ENCODE assay signal across 1 cellular context in the genomic region with DNA sequence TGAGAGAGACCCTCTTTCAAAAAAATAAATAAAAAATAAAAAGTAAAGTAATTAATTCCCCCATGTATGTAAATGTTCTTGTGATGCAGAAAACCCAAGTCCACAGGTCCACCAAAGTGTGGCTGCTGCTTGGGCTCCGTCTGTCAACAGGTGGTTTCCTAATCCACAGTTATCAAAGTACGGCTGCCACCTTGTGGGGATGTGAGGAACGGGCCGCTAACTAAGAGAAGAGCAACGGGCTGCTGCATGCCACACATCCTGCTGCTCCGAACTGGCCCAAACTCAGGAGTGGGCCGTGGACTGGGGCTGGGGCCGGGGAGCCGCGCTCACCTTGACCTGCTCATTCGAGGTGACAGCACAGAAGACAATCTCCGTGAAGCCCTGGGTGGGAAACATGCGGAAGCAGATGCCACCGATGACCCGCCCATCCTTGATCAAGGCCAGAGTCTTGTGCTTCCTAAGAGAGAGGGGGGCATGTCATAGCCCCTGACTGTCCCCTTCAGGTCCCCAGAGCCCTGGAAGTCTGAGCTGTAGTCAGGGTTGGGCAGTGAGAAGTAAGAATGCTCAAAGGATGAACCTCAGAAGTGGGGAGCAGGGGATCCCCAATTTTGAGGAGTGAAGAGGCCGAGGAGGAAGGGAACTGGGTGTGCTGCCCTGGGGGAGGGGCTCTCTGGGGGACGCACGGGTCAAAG.
TF ChIP-seq lines count a peak whose summit lies in the region.

No MANE protein-coding gene starts in this region.

TF ChIP-seq in HepG2, 621 proteins besides CTCF, POLR2A, EP300 and RAD21 (continued from another document and continues in another):
- TF ChIP-seq CEBPG (CRISPR knock-in tag; IDR thresholded peaks at IDR 0.05): peak; percentile 75
- no peak for TF ChIP-seq SMARCC2 (IDR thresholded peaks at IDR 0.05)
- no peak for TF ChIP-seq ZBTB34 (CRISPR knock-in tag; IDR thresholded peaks at IDR 0.05)
- no peak for TF ChIP-seq CENPBD1 (CRISPR knock-in tag; IDR thresholded peaks at IDR 0.05; ENCODE audit: borderline replicate concordance, low read depth)
- peak; percentile 37 for TF ChIP-seq ZNF687 (CRISPR knock-in tag; IDR thresholded peaks at IDR 0.05)
- TF ChIP-seq, protein P1, sequence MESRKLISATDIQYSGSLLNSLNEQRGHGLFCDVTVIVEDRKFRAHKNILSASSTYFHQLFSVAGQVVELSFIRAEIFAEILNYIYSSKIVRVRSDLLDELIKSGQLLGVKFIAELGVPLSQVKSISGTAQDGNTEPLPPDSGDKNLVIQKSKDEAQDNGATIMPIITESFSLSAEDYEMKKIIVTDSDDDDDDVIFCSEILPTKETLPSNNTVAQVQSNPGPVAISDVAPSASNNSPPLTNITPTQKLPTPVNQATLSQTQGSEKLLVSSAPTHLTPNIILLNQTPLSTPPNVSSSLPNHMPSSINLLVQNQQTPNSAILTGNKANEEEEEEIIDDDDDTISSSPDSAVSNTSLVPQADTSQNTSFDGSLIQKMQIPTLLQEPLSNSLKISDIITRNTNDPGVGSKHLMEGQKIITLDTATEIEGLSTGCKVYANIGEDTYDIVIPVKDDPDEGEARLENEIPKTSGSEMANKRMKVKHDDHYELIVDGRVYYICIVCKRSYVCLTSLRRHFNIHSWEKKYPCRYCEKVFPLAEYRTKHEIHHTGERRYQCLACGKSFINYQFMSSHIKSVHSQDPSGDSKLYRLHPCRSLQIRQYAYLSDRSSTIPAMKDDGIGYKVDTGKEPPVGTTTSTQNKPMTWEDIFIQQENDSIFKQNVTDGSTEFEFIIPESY (CRISPR knock-in tag; IDR thresholded peaks at IDR 0.05): peak; percentile 66; the same call in 1 of the 2 replicates
- TF ChIP-seq BORCS8-MEF2B (CRISPR knock-in tag; IDR thresholded peaks at IDR 0.05): 0 out of 2 replicates have a peak, but pooled peaks have one; percentile 29
- no peak for TF ChIP-seq ZNF674 (CRISPR knock-in tag; IDR thresholded peaks at IDR 0.05; ENCODE audit: low read depth)
- TF ChIP-seq SALL1 (CRISPR knock-in tag; IDR thresholded peaks at IDR 0.05): peak; percentile 35; the same call in 1 of the 2 replicates
- TF ChIP-seq ZNF580 (CRISPR knock-in tag; IDR thresholded peaks at IDR 0.05; ENCODE audit: borderline replicate concordance, low read depth): no peak; the same call in 1 of the 2 replicates
- TF ChIP-seq, protein P2, sequence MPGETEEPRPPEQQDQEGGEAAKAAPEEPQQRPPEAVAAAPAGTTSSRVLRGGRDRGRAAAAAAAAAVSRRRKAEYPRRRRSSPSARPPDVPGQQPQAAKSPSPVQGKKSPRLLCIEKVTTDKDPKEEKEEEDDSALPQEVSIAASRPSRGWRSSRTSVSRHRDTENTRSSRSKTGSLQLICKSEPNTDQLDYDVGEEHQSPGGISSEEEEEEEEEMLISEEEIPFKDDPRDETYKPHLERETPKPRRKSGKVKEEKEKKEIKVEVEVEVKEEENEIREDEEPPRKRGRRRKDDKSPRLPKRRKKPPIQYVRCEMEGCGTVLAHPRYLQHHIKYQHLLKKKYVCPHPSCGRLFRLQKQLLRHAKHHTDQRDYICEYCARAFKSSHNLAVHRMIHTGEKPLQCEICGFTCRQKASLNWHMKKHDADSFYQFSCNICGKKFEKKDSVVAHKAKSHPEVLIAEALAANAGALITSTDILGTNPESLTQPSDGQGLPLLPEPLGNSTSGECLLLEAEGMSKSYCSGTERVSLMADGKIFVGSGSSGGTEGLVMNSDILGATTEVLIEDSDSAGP (CRISPR knock-in tag; IDR thresholded peaks at IDR 0.05; ENCODE audit: borderline replicate concordance): peak; percentile 25; the same call in 1 of the 2 replicates
- TF ChIP-seq DPF2 (CRISPR knock-in tag; IDR thresholded peaks at IDR 0.05; ENCODE audit: borderline replicate concordance, low read depth): no peak
- TF ChIP-seq ZNF761 (CRISPR knock-in tag; conservative IDR thresholded peaks at IDR 0.05): no peak
- TF ChIP-seq FOXA1 (IDR thresholded peaks at IDR 0.05): no peak
- peak; percentile 90 for TF ChIP-seq FOXA1 (CRISPR knock-in tag; IDR thresholded peaks at IDR 0.05)
- TF ChIP-seq ZNF770 (CRISPR knock-in tag; IDR thresholded peaks at IDR 0.05): peak; percentile 59
- no peak for TF ChIP-seq ZNF260 (CRISPR knock-in tag; IDR thresholded peaks at IDR 0.05; ENCODE audit: borderline replicate concordance, low read depth)
- TF ChIP-seq YY1 (IDR thresholded peaks at IDR 0.05; ENCODE audit: insufficient read depth, insufficient replicate concordance, low read depth, low read length): peak; percentile 39
- no peak for TF ChIP-seq ZNF350 (CRISPR knock-in tag; IDR thresholded peaks at IDR 0.05; ENCODE audit: borderline replicate concordance, low read depth)
- TF ChIP-seq MATR3 (CRISPR knock-in tag; IDR thresholded peaks at IDR 0.05): no peak
- no peak for TF ChIP-seq ZNF274 (CRISPR knock-in tag; IDR thresholded peaks at IDR 0.05)
- TF ChIP-seq HMGXB4 (CRISPR knock-in tag; IDR thresholded peaks at IDR 0.05; ENCODE audit: borderline replicate concordance in 1 of 2, low read depth in 1 of 2): peak; percentile 24 to 55; a peak in 1 of 4 replicates
- no peak for TF ChIP-seq CERS6 (CRISPR knock-in tag; IDR thresholded peaks at IDR 0.05)
- TF ChIP-seq CREBL2 (CRISPR knock-in tag; IDR thresholded peaks at IDR 0.05; ENCODE audit: borderline replicate concordance): no peak
- peak; percentile 33; the same call in 1 of the 2 replicates for TF ChIP-seq ZSCAN31 (CRISPR knock-in tag; IDR thresholded peaks at IDR 0.05; ENCODE audit: low read depth)
- no peak for TF ChIP-seq ZFYVE20 (CRISPR knock-in tag; IDR thresholded peaks at IDR 0.05; ENCODE audit: borderline replicate concordance, low read depth)
- no peak for TF ChIP-seq ZNF703 (CRISPR knock-in tag; IDR thresholded peaks at IDR 0.05; ENCODE audit: borderline replicate concordance)
- TF ChIP-seq RBM22 (optimal IDR thresholded peaks at IDR 0.05; ENCODE audit: low read length): peak; percentile 48
- TF ChIP-seq ZNF841 (CRISPR knock-in tag; IDR thresholded peaks at IDR 0.05; ENCODE audit: borderline replicate concordance): no peak
- TF ChIP-seq ZBTB44 (CRISPR knock-in tag; IDR thresholded peaks at IDR 0.05): no peak
- no peak for TF ChIP-seq ZNF563 (CRISPR knock-in tag; IDR thresholded peaks at IDR 0.05)
- TF ChIP-seq EHMT2 (IDR thresholded peaks at IDR 0.05; ENCODE audit: borderline replicate concordance, low read depth, low read length): no peak
- TF ChIP-seq PBX2 (CRISPR knock-in tag; IDR thresholded peaks at IDR 0.05): no peak
- no peak; the same call in 1 of the 2 replicates for TF ChIP-seq RXRB (CRISPR knock-in tag; IDR thresholded peaks at IDR 0.05; ENCODE audit: borderline replicate concordance)
- TF ChIP-seq MIER2 (CRISPR knock-in tag; IDR thresholded peaks at IDR 0.05): 0 out of 2 replicates have a peak, but pooled peaks have one; percentile 27
- no peak for TF ChIP-seq ZNF558 (CRISPR knock-in tag; IDR thresholded peaks at IDR 0.05; ENCODE audit: borderline replicate concordance)
- TF ChIP-seq HMG20B (CRISPR knock-in tag; conservative IDR thresholded peaks at IDR 0.05): no peak
- TF ChIP-seq MAZ (IDR thresholded peaks at IDR 0.05; ENCODE audit: borderline replicate concordance, low read depth, low read length): no peak
- no peak for TF ChIP-seq MAZ (CRISPR knock-in tag; IDR thresholded peaks at IDR 0.05; ENCODE audit: low read depth)
